8 cellular contexts compared by ENCODE assay signal in the genomic region with DNA sequence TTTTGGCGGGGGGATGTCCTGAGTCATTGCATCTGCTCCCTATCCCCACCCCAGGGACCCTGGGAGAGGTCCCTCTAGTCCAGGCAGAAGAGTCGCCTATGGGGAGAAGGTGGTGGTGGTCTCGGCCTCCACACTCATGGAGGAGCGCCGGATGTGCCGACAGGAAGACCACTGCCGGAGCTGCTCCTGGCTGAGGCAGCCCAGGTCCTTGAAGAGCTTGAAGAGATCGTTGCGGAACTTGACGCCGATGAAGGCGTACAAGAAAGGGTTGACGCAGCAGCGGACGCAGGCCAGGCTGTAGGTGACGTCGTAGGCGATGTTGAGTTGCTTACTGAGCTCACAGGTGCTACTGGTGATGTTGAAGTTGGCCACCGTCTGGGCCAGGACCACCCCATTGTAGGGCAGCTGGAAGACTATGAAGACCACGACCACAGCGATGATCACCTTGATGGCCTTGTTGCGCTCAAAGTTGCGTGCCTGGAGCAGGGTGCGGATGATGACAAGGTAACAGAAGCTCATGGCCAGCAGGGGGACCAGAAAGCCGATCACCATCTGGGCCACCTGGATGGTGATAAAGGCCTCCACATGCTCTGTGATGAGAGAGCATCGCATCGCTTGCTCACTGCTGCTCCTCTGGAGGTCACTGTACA. TPM values are rescaled to one million over a fixed set of nuclear protein-coding genes. Genes with fewer than 3 reads are reported as not detected.
DNase-seq lines count a peak whose midpoint lies in the region; ATAC-seq, FAIRE-seq and TF ChIP-seq lines count a peak whose summit lies in the region.

No MANE protein-coding gene starts in this region.

- CTCF ChIA-PET in activated CD8-positive, alpha-beta memory T cell treated with anti-CD3 and anti-CD28 coated beads, Interleukin-2, amount 10 ng/mL, durations not matched to agents 7 days and 5 days (lab: Charles Lee): interaction anchor here (0.6 to 14.0 kb wide), 15 partner anchors 9 to 1097 kb away, joined by 3 to 447 read pairs (median 4); partner anchors contain the start of genes IGFBP4, SMARCE1 and TOP2A

- 95 to 97% (median 96%) methylated on average over 16 to 27 of the region's 27 CpGs for WGBS in spleen, 5 donors

- TF ChIP-seq POLR2A in GM12892 (IDR thresholded peaks at IDR 0.05; ENCODE audit: low read depth, low read length) (peak; percentile 9; the same call in 1 of the 2 replicates), spleen (IDR thresholded peaks at IDR 0.05) (no peak)

- H3K27me3 ChIP-seq in left ventricle myocardium inferior (ENCODE audit: low read depth) (no peaks in the 10 kb centered on the region), spleen (replicated peaks in 1 of 7) (no peaks in the 10 kb centered on the region)

- H3K27ac Mint-ChIP-seq in activated CD8-positive, alpha-beta memory T cell treated with anti-CD3 and anti-CD28 coated beads, Interleukin-2, amount 10 ng/mL, durations not matched to agents 7 days and 5 days: peak overlapping the region; percentile 90
- H3K27ac Mint-ChIP-seq in glutamatergic neuron (ENCODE audit: unreplicated experiment): no peak overlapping the region

- no peaks in the 10 kb centered on the region for H3K27me3 Mint-ChIP-seq in activated CD8-positive, alpha-beta memory T cell treated with anti-CD3 and anti-CD28 coated beads, Interleukin-2, amount 10 ng/mL, durations not matched to agents 7 days and 5 days
- no peaks in the 10 kb centered on the region for H3K27me3 Mint-ChIP-seq in glutamatergic neuron (ENCODE audit: unreplicated experiment)

- peak overlapping the region; percentile 36 for H3K4me3 ChIP-seq in left ventricle myocardium inferior
- no peak overlapping the region for H3K4me3 ChIP-seq in spleen

- ATAC-seq in activated CD8-positive, alpha-beta memory T cell treated with anti-CD3 and anti-CD28 coated beads, Interleukin-2, amount 10 ng/mL, durations not matched to agents 7 days and 5 days: no peak
- ATAC-seq in HG02642 (IDR thresholded peaks at IDR 0.05; ENCODE audit: poor library complexity, unreplicated experiment): no peak

- peaks cover 84% of the 10 kb centered on the region for H3K4me1 Mint-ChIP-seq in activated CD8-positive, alpha-beta memory T cell treated with anti-CD3 and anti-CD28 coated beads, Interleukin-2, amount 10 ng/mL, durations not matched to agents 7 days and 5 days
- peaks cover 41% of the 10 kb centered on the region for H3K4me1 Mint-ChIP-seq in glutamatergic neuron (ENCODE audit: low read depth, unreplicated experiment)

- TF ChIP-seq CTCF in left ventricle myocardium inferior (IDR thresholded peaks at IDR 0.05; ENCODE audit: borderline replicate concordance) (no peak), spleen (IDR thresholded peaks at IDR 0.05 in 8 of 11, conservative IDR thresholded peaks at IDR 0.05 in 3 of 11) (no peak), glutamatergic neuron (IDR thresholded peaks at IDR 0.05; ENCODE audit: partially characterized antibody, unreplicated experiment) (no peak)

- H3K27ac ChIP-seq in left ventricle myocardium inferior (replicated peaks): peak overlapping the region; percentile 92
- peak overlapping the region; percentile 78 to 95 (median 88) for H3K27ac ChIP-seq in spleen

- no peaks in the 10 kb centered on the region for H3K9me3 Mint-ChIP-seq in activated CD8-positive, alpha-beta memory T cell treated with anti-CD3 and anti-CD28 coated beads, Interleukin-2, amount 10 ng/mL, durations not matched to agents 7 days and 5 days (ENCODE audit: low read depth)
- peaks cover 6% of the 10 kb centered on the region for H3K9me3 Mint-ChIP-seq in glutamatergic neuron (ENCODE audit: unreplicated experiment)

- H3K9me3 ChIP-seq in left ventricle myocardium inferior (replicated peaks): no peaks in the 10 kb centered on the region
- no peaks in the 10 kb centered on the region for H3K9me3 ChIP-seq in spleen

- peak overlapping the region; percentile 62 for H3K4me3 Mint-ChIP-seq in activated CD8-positive, alpha-beta memory T cell treated with anti-CD3 and anti-CD28 coated beads, Interleukin-2, amount 10 ng/mL, durations not matched to agents 7 days and 5 days
- no peak overlapping the region for H3K4me3 Mint-ChIP-seq in glutamatergic neuron (ENCODE audit: unreplicated experiment)

- no peak for FAIRE-seq in GM12892 (lab: Jason Lieb, UNC)

- H3K36me3 ChIP-seq in left ventricle myocardium inferior (no peaks in the 10 kb centered on the region), spleen (peaks cover 0 to 57% (median 10%) of the 10 kb centered on the region in 6 donors)

- DNase-seq in GM12892 (ENCODE audit: insufficient read length) (no peak), left ventricle myocardium inferior (no peak), spleen (peak; percentile 74), NCI-H1436 treated with DMSO at 0.1 percent for 48 hours (lab: John Stamatoyannopoulos, UW) (no peak), glutamatergic neuron (no peak), middle frontal gyrus (ENCODE audit: extremely low spot score, low spot score) (no peak)
- peak; percentile 37 for DNase-seq in activated CD8-positive, alpha-beta memory T cell treated with anti-CD3 and anti-CD28 coated beads, Interleukin-2, amount 10 ng/mL, durations not matched to agents 7 days and 5 days

- intact Hi-C loops in left ventricle myocardium inferior (cut with micrococcal nuclease): loop anchor here (5.0 kb wide), 1 partner anchor 112 kb away; the partner anchor contains the start of gene IGFBP4
- intact Hi-C loops in spleen (cut with DNase I; ENCODE audit: low total_unique reads): no loop called here

- H3K4me1 ChIP-seq in left ventricle myocardium inferior (peaks cover 99% of the 10 kb centered on the region), spleen (peaks cover 71 to 99% (median 94%) of the 10 kb centered on the region in 6 donors)

- H3K36me3 Mint-ChIP-seq in activated CD8-positive, alpha-beta memory T cell treated with anti-CD3 and anti-CD28 coated beads, Interleukin-2, amount 10 ng/mL, durations not matched to agents 7 days and 5 days: peaks cover 34% of the 10 kb centered on the region
- no peaks in the 10 kb centered on the region for H3K36me3 Mint-ChIP-seq in glutamatergic neuron (ENCODE audit: unreplicated experiment)

RNA-seq across cellular contexts. Expression of gene CCR7, which starts 10.5 kb away (rescaled TPM):
- 167 TPM for polyA plus RNA-seq in GM12892 (2012; ENCODE audit: missing spikeins)
- total RNA-seq in activated CD8-positive, alpha-beta memory T cell treated with anti-CD3 and anti-CD28 coated beads, Interleukin-2, amount 10 ng/mL, durations not matched to agents 7 days and 5 days: 10 to 100 TPM; 43.5 to 83.9 TPM
- total RNA-seq in left ventricle myocardium inferior: not detected
- 10 to 100 TPM; 31.9 to 77.4 (median 49.9) TPM for total RNA-seq in spleen
- polyA plus RNA-seq in spleen: 10 to 100 TPM; 29.0 to 79.1 (median 63.5) TPM
- total RNA-seq in glutamatergic neuron (ENCODE audit: unreplicated experiment): not detected

RNA-seq across cellular contexts. Expression of gene TNS4, which starts 53.3 kb away (rescaled TPM):
- not detected for polyA plus RNA-seq in GM12892 (2012; ENCODE audit: missing spikeins)
- 1 to 10 TPM; 4.2 to 5.8 TPM for total RNA-seq in activated CD8-positive, alpha-beta memory T cell treated with anti-CD3 and anti-CD28 coated beads, Interleukin-2, amount 10 ng/mL, durations not matched to agents 7 days and 5 days
- not detected for total RNA-seq in left ventricle myocardium inferior
- 1 to 10 TPM in 1 of 7 donors, under 1 TPM in 5, not detected in 1; 0.14 to 1.3 (median 0.41) TPM for total RNA-seq in spleen
- under 1 TPM; 0.15 to 0.45 (median 0.21) TPM for polyA plus RNA-seq in spleen
- not detected for total RNA-seq in glutamatergic neuron (ENCODE audit: unreplicated experiment)

Comparison
In these comparisons a context has a peak if more than half of its experiments do, and no peak if none do; other contexts are left out.
1. DNase-seq: peak in activated CD8-positive, alpha-beta memory T cell treated with anti-CD3 and anti-CD28 coated beads, Interleukin-2, amount 10 ng/mL, durations not matched to agents 7 days and 5 days (single experiment) and spleen (single experiment); none in GM12892 (single experiment), left ventricle myocardium inferior (single experiment), NCI-H1436 treated with DMSO at 0.1 percent for 48 hours (single experiment), glutamatergic neuron (single experiment) and middle frontal gyrus (single experiment).
2. RNA of gene CCR7, which starts 10.5 kb away (total RNA-seq): 43.5 to 83.9 TPM in activated CD8-positive, alpha-beta memory T cell treated with anti-CD3 and anti-CD28 coated beads, Interleukin-2, amount 10 ng/mL, durations not matched to agents 7 days and 5 days and 31.9 to 77.4 TPM in spleen; not detected in left ventricle myocardium inferior (single experiment) and not detected in glutamatergic neuron (single experiment); every median in the first group is over 10 times any median in the second.